ENCODE assay signal across 8 cellular contexts in genomic region chr20:44910690-44911262, GRCh38. TPM values are rescaled to one million over a fixed set of nuclear protein-coding genes. Genes with fewer than 3 reads are reported as not detected.
A peak's percentile ranks its signal among the peaks of the same experiment; 100 is the strongest.
DNase-seq lines count a peak whose midpoint lies in the region; ATAC-seq, FAIRE-seq and TF ChIP-seq lines count a peak whose summit lies in the region.

No MANE protein-coding gene starts in this region.

- no peak for FAIRE-seq in bronchial epithelial cell (lab: Jason Lieb, UNC)

- ATAC-seq in CD4-positive, alpha-beta T cell (ENCODE audit: poor library complexity), result no peak
- no peak for ATAC-seq in naive thymus-derived CD4-positive, alpha-beta T cell
- ATAC-seq in GM19351 (IDR thresholded peaks at IDR 0.05; ENCODE audit: unreplicated experiment), result no peak

- H3K27me3 Mint-ChIP-seq in CD4-positive, alpha-beta T cell, result no peaks in the 10 kb centered on the region
- no peaks in the 10 kb centered on the region for H3K27me3 Mint-ChIP-seq in naive thymus-derived CD4-positive, alpha-beta T cell

- peaks cover 49% of the 10 kb centered on the region for H3K36me3 Mint-ChIP-seq in CD4-positive, alpha-beta T cell (ENCODE audit: low read depth)
- H3K36me3 Mint-ChIP-seq in naive thymus-derived CD4-positive, alpha-beta T cell, result peaks cover 4 to 21% (median 6%) of the 10 kb centered on the region in 5 donors

- no peak overlapping the region for H3K27ac ChIP-seq in CD4-positive, alpha-beta T cell (ENCODE audit: low read depth, low read length)
- H3K27ac ChIP-seq in naive thymus-derived CD4-positive, alpha-beta T cell (ENCODE audit: low read depth, low read length), result peak overlapping the region; percentile 53

- no peaks in the 10 kb centered on the region for H3K9me3 Mint-ChIP-seq in CD4-positive, alpha-beta T cell
- H3K9me3 Mint-ChIP-seq in naive thymus-derived CD4-positive, alpha-beta T cell, result no peaks in the 10 kb centered on the region

- H3K4me1 Mint-ChIP-seq in CD4-positive, alpha-beta T cell (ENCODE audit: low read depth), result peaks cover 38% of the 10 kb centered on the region
- peaks cover 13 to 50% (median 40%) of the 10 kb centered on the region in 7 donors for H3K4me1 Mint-ChIP-seq in naive thymus-derived CD4-positive, alpha-beta T cell

- TF ChIP-seq CTCF in CD4-positive, alpha-beta T cell (IDR thresholded peaks at IDR 0.05), result no peak
- TF ChIP-seq CTCF in bronchial epithelial cell (IDR thresholded peaks at IDR 0.05; ENCODE audit: insufficient read depth, low read length, severe bottlenecking), result no peak

- intact Hi-C loops in CD4-positive, alpha-beta T cell (cut with DNase I, micrococcal nuclease), result loop anchor here in 1 of 2 experiments (2.0 to 5.0 kb wide), 3 partner anchors 52 to 380 kb away; partner anchors contain the start of gene TOMM34
- intact Hi-C loops in naive thymus-derived CD4-positive, alpha-beta T cell (cut with micrococcal nuclease), result loop anchor here (1.0 to 5.0 kb wide), 5 partner anchors 25 to 187 kb away; partner anchors contain the start of genes STK4 (in 1 of the 2) and YWHAB (in 1 of the 2)

- POLR2A ChIA-PET in CD4-positive, alpha-beta T cell (lab: Charles Lee), result interaction anchor here (0.9 to 5.3 kb wide), 4 partner anchors 22 to 118 kb away, joined by 3 to 24 read pairs (median 6); partner anchors contain the start of genes TOMM34 and YWHAB
- POLR2A ChIA-PET in naive thymus-derived CD4-positive, alpha-beta T cell (lab: Charles Lee), result interaction anchor here (0.6 to 1.6 kb wide), 5 partner anchors 8 to 26 kb away, joined by 3 to 5 read pairs (median 3); partner anchors contain the start of gene YWHAB

- no peak for DNase-seq in CD4-positive, alpha-beta T cell
- peak; percentile 9 for DNase-seq in LoVo (ENCODE audit: low spot score)
- peak; percentile 12 for DNase-seq in bronchial epithelial cell (ENCODE audit: low read depth)
- no peak for DNase-seq in naive thymus-derived CD4-positive, alpha-beta T cell
- no peak for DNase-seq in midbrain (lab: John Stamatoyannopoulos, UW)
- no peak for DNase-seq in DMS 273 (lab: John Stamatoyannopoulos, UW; ENCODE audit: unreplicated experiment)
- DNase-seq in pons (ENCODE audit: low spot score), result no peak

- CTCF ChIA-PET in CD4-positive, alpha-beta T cell (lab: Charles Lee), result no interaction called here
- CTCF ChIA-PET in naive thymus-derived CD4-positive, alpha-beta T cell (lab: Charles Lee), result interaction anchor here (0.6 to 2.1 kb wide), 2 partner anchors 23 to 237 kb away, joined by 3 to 8 read pairs; no protein-coding TSS in a partner anchor

- no peaks in the 10 kb centered on the region for H3K27me3 ChIP-seq in CD4-positive, alpha-beta T cell (ENCODE audit: control insufficient read depth, insufficient read depth, low read length)
- H3K27me3 ChIP-seq in bronchial epithelial cell (ENCODE audit: control insufficient read depth, insufficient read depth, low read length), result no peaks in the 10 kb centered on the region
- H3K27me3 ChIP-seq in naive thymus-derived CD4-positive, alpha-beta T cell (ENCODE audit: control insufficient read depth in 2 of 2, insufficient read depth in 2 of 2, low read length in 2 of 2), result no peaks in the 10 kb centered on the region

- no peaks in the 10 kb centered on the region for H3K9me3 ChIP-seq in CD4-positive, alpha-beta T cell (ENCODE audit: control insufficient read depth, low read length)
- H3K9me3 ChIP-seq in naive thymus-derived CD4-positive, alpha-beta T cell (ENCODE audit: control insufficient read depth in 2 of 3, low read length in 3 of 3), result no peaks in the 10 kb centered on the region

- peak overlapping the region; percentile 68 for H3K27ac Mint-ChIP-seq in CD4-positive, alpha-beta T cell
- H3K27ac Mint-ChIP-seq in naive thymus-derived CD4-positive, alpha-beta T cell, result peak overlapping the region in 5 of 9 donors; percentile 33 to 83 (median 72)

- peak overlapping the region; percentile 85 for H3K4me3 Mint-ChIP-seq in CD4-positive, alpha-beta T cell
- H3K4me3 Mint-ChIP-seq in naive thymus-derived CD4-positive, alpha-beta T cell, result peak overlapping the region; percentile 75 to 89 (median 85)

- peaks cover 6 to 17% of the 10 kb centered on the region in 2 donors for H3K4me1 ChIP-seq in naive thymus-derived CD4-positive, alpha-beta T cell (ENCODE audit: control insufficient read depth in 2 of 2, insufficient read depth in 2 of 2, low read length in 2 of 2)

- peak overlapping the region; percentile 68 for H3K4me3 ChIP-seq in bronchial epithelial cell (ENCODE audit: low read depth, low read length)
- H3K4me3 ChIP-seq in naive thymus-derived CD4-positive, alpha-beta T cell (ENCODE audit: low read length), result peak overlapping the region; percentile 69

- peaks cover 10% of the 10 kb centered on the region for H3K36me3 ChIP-seq in bronchial epithelial cell (ENCODE audit: control insufficient read depth, insufficient read depth, low read length)
- peaks cover 0 to 22% (median 18%) of the 10 kb centered on the region in 3 experiments for H3K36me3 ChIP-seq in naive thymus-derived CD4-positive, alpha-beta T cell (ENCODE audit: control insufficient read depth in 2 of 3, insufficient read depth in 3 of 3, low read length in 3 of 3)

RNA-seq across cellular contexts. Expression of gene PABPC1L, which starts 0.9 kb away (rescaled TPM):
- total RNA-seq in CD4-positive, alpha-beta T cell, result 10 to 100 TPM; 22.8 to 27.5 TPM
- total RNA-seq in bronchial epithelial cell, result 17.1 and 24.2 TPM in 2 replicates
- total RNA-seq in naive thymus-derived CD4-positive, alpha-beta T cell, result 10 to 100 TPM; 34.0 to 71.7 (median 59.0) TPM
- 1 to 10 TPM; 1.3 to 1.8 TPM for polyA plus RNA-seq in naive thymus-derived CD4-positive, alpha-beta T cell

RNA-seq across cellular contexts. Expression of gene YWHAB, which starts 25.3 kb away (rescaled TPM):
- 100 to 1,000 TPM; 163 to 167 TPM for total RNA-seq in CD4-positive, alpha-beta T cell
- 43.2 and 70.8 TPM in 2 replicates for total RNA-seq in bronchial epithelial cell
- total RNA-seq in naive thymus-derived CD4-positive, alpha-beta T cell, result 100 to 1,000 TPM; 135 to 262 (median 203) TPM
- polyA plus RNA-seq in naive thymus-derived CD4-positive, alpha-beta T cell, result 100 to 1,000 TPM; 464 to 552 TPM

RNA-seq across cellular contexts. Expression of gene TOMM34, which starts 49.4 kb away (rescaled TPM):
- total RNA-seq in CD4-positive, alpha-beta T cell, result 1 to 10 TPM; 5.6 to 5.9 TPM
- 17.6 and 25.2 TPM in 2 replicates for total RNA-seq in bronchial epithelial cell
- total RNA-seq in naive thymus-derived CD4-positive, alpha-beta T cell, result 10 to 100 TPM in 1 of 5 experiments, 1 to 10 TPM in 4; 7.0 to 22.5 (median 8.6) TPM
- 10 to 100 TPM; 15.1 to 30.2 TPM for polyA plus RNA-seq in naive thymus-derived CD4-positive, alpha-beta T cell

RNA-seq across cellular contexts. Expression of gene STK4, which starts 55.5 kb away (rescaled TPM):
- 100 to 1,000 TPM; 265 to 277 TPM for total RNA-seq in CD4-positive, alpha-beta T cell
- total RNA-seq in bronchial epithelial cell, result 34.8 and 46.1 TPM in 2 replicates
- total RNA-seq in naive thymus-derived CD4-positive, alpha-beta T cell, result 100 to 1,000 TPM; 207 to 383 (median 267) TPM
- 100 to 1,000 TPM; 175 to 241 TPM for polyA plus RNA-seq in naive thymus-derived CD4-positive, alpha-beta T cell

Comparison
In these comparisons a context has a peak if more than half of its experiments do, and no peak if none do; other contexts are left out.
1. DNase-seq: peak in LoVo (single experiment) and bronchial epithelial cell (single experiment); none in CD4-positive, alpha-beta T cell (0 of 10), naive thymus-derived CD4-positive, alpha-beta T cell (0 of 9), midbrain (single experiment), DMS 273 (single experiment) and pons (single experiment).